14 cellular contexts compared by ENCODE assay signal in the genomic region with DNA sequence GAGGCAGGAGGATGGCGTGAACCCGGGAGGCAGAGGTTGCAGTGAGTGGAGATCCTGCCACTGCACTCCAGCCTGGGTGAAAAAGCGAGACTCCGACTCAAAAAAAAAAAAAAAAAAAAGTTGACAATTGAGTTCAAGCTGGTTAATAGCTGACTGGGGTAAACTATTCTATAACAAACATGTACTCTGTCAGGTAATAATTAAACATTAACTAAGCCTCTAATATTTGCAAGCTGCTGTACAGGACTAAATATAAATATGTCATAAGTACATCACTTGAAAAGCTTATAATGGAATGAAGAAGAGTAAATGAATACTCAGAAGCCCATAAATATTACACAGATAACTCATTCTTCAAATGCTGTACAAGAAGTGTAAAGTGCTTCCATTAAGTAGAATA.
A peak's percentile ranks its signal among the peaks of the same experiment; 100 is the strongest.
DNase-seq lines count a peak whose midpoint lies in the region; ATAC-seq lines count a peak whose summit lies in the region.
"Had no signal": no experiment of that assay in that cellular context is flagged by ENCODE, and none has a peak within 500 bp of the region (broad histone marks: within the 10 kb centered on the region; RNA-seq: fewer than 3 reads in every experiment).

No MANE protein-coding gene starts in this region.

- H3K27me3 ChIP-seq in effector memory CD4-positive, alpha-beta T cell (replicated peaks; ENCODE audit: control insufficient read depth, insufficient read depth, low read length, poor library complexity, severe bottlenecking) = no peaks in the 10 kb centered on the region

- no peak overlapping the region for H3K27ac ChIP-seq in effector memory CD4-positive, alpha-beta T cell (ENCODE audit: insufficient read depth, low read length, poor library complexity, severe bottlenecking)
- H3K27ac ChIP-seq: tibial artery had no signal

- no peaks in the 10 kb centered on the region for H3K36me3 ChIP-seq in effector memory CD4-positive, alpha-beta T cell (ENCODE audit: control insufficient read depth, insufficient read depth, low read length)
- H3K36me3 ChIP-seq: tibial artery had no signal

- H3K9me3 ChIP-seq in effector memory CD4-positive, alpha-beta T cell (ENCODE audit: control insufficient read depth, low read length) = no peaks in the 10 kb centered on the region
- H3K9me3 ChIP-seq: tibial artery had no signal

- no peak overlapping the region for H3K4me3 ChIP-seq in effector memory CD4-positive, alpha-beta T cell (ENCODE audit: insufficient read depth, low read depth, low read length, poor library complexity, severe bottlenecking)
- H3K4me3 ChIP-seq: tibial artery had no signal

- ATAC-seq in GM19043 (IDR thresholded peaks at IDR 0.05; ENCODE audit: low read depth, unreplicated experiment) (peak; percentile 65), HG02623 (IDR thresholded peaks at IDR 0.05; ENCODE audit: unreplicated experiment) (peak; percentile 41), HG03175 (IDR thresholded peaks at IDR 0.05; ENCODE audit: unreplicated experiment) (peak; percentile 83)
- ATAC-seq: activated naive CD8-positive, alpha-beta T cell treated with anti-CD3 and anti-CD28 coated beads, Interleukin-2, amount 50 U/mL, for 24 hours; left colon; stimulated activated naive B cell treated with anti-CD40 and anti-IgM and Interleukin-4, amounts not matched to agents 10 μg/mL and 1 μg/mL and 100 μg/mL, for 72 hours had no signal

- H3K4me1 ChIP-seq in effector memory CD4-positive, alpha-beta T cell (ENCODE audit: control insufficient read depth, insufficient read depth, low read length, poor library complexity, severe bottlenecking) = no peaks in the 10 kb centered on the region
- H3K4me1 ChIP-seq: tibial artery had no signal

- no peak for DNase-seq in HUDEP-2 (lab: John Stamatoyannopoulos, UW; ENCODE audit: unreplicated experiment in 76 of 76)
- no peak for DNase-seq in effector memory CD4-positive, alpha-beta T cell
- DNase-seq in GF-D8 (lab: John Stamatoyannopoulos, UW) = no peak
- no peak for DNase-seq in NCI-H345 (lab: John Stamatoyannopoulos, UW)
- DNase-seq: activated naive CD8-positive, alpha-beta T cell treated with anti-CD3 and anti-CD28 coated beads, Interleukin-2, amount 50 U/mL, for 24 hours; cortex of kidney; left colon; NCI-H1930; SHP77; stimulated activated naive B cell treated with anti-CD40 and anti-IgM and Interleukin-4, amounts not matched to agents 10 μg/mL and 1 μg/mL and 100 μg/mL, for 72 hours; tibial artery had no signal
